ENCODE assay signal across 9 cellular contexts in the genomic region with DNA sequence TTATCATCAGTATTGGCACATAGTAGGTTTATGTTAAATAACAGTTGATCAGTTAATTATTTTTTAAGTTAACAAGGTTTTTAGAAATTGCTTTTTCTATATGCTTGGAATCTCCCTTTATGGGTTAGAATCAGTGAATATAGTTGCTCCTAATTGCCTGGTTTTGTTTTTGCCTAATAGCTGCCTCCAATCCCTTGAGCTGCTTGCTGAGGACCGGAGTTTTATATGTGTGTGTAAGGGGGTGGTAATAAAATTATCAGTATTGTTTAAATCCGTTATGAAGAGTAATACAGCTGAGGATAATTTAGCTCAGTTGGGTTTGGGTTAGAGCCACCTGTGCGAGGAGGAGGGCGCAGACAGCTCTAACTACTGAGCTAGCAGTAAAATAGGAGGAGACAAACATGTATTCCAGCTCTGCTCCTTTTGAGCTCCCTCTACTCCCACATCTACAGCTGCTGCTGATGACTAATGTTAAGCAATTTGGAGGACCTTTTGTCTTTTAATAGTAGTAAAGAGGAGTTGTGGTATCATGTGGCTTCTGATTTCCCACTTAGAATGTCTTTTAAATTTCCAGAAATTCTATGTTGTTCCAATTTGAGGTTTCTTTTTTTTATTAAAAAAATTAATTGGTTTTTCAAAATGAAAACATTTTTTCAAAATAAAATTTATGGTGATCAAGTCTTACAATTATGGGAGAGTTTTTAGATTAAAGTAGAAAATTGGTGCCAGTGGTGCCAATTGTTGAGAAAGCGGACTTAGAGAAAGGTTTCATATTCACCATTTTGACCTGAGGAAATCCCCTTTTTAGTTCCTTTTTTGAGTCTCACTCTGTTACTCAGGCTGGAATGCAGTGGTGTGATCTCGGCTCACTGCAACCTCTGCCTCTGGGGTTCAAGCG.
DNase-seq lines count a peak whose midpoint lies in the region; ATAC-seq, FAIRE-seq and TF ChIP-seq lines count a peak whose summit lies in the region.
"Had no signal": no experiment of that assay in that cellular context is flagged by ENCODE, and none has a peak within 500 bp of the region (broad histone marks: within the 10 kb centered on the region; RNA-seq: fewer than 3 reads in every experiment).

No MANE protein-coding gene starts in this region.

- RAD21 ChIA-PET in GM12878 (lab: Charles Lee; ENCODE audit: unreplicated experiment): interaction anchor here (0.6 to 2.4 kb wide), 20 partner anchors 11 to 87 kb away, joined by 3 to 19 read pairs (median 4); partner anchors contain the start of gene SPATS2

- peak overlapping the region; percentile 74 for H3K9ac ChIP-seq in GM12878 (ENCODE audit: control insufficient read depth, insufficient read depth, low read length)

- CTCF ChIA-PET in GM12878 (lab: Yijun Ruan, JAX): interaction anchor here (0.5 to 2.1 kb wide), 13 partner anchors 9 to 274 kb away, joined by 3 to 7 read pairs (median 3); no protein-coding TSS in a partner anchor

- H3K27me3 ChIP-seq in GM12878 (replicated peaks in 1 of 2; ENCODE audit: control insufficient read depth in 2 of 2, insufficient read depth in 2 of 2, low read length in 1 of 2): no peaks in the 10 kb centered on the region
- H3K27me3 ChIP-seq in effector memory CD4-positive, alpha-beta T cell (replicated peaks; ENCODE audit: control insufficient read depth, insufficient read depth, low read length, poor library complexity, severe bottlenecking): no peaks in the 10 kb centered on the region
- H3K27me3 ChIP-seq: SJSA1 had no signal

- ATAC-seq in GM18858 (IDR thresholded peaks at IDR 0.05; ENCODE audit: unreplicated experiment) (peak; percentile 40), GM12878 (peak; percentile 92), omental fat pad (ENCODE audit: low FRiP score) (peak; percentile 78)

- peaks cover 3% of the 10 kb centered on the region; the same call in 2 of the 3 replicates for H3K9me3 ChIP-seq in GM12878 (replicated peaks; ENCODE audit: control insufficient read depth, insufficient read depth, low read length)
- H3K9me3 ChIP-seq in effector memory CD4-positive, alpha-beta T cell (ENCODE audit: control insufficient read depth, low read length): no peaks in the 10 kb centered on the region
- H3K9me3 ChIP-seq: SJSA1 had no signal

- peaks cover 0 to 2% of the 10 kb centered on the region in 2 experiments; a peak in 1 of 4 replicates for H3K36me3 ChIP-seq in GM12878 (ENCODE audit: control insufficient read depth in 2 of 2, insufficient read depth in 2 of 2, low read length in 1 of 2)
- no peaks in the 10 kb centered on the region for H3K36me3 ChIP-seq in effector memory CD4-positive, alpha-beta T cell (ENCODE audit: control insufficient read depth, insufficient read depth, low read length)

- BruUV-seq in GM12878 (replicated peaks; lab: Mats Ljungman, UMichigan): TSS peak; percentile 11

- TF ChIP-seq RAD21 in Ishikawa (IDR thresholded peaks at IDR 0.05; ENCODE audit: low read depth) (no peak), GM12878 (IDR thresholded peaks at IDR 0.05; ENCODE audit: insufficient read depth, low read depth, low read length) (no peak)

- H3K4me3 ChIP-seq in GM12878: peak overlapping the region; percentile 33; the same call in 1 of the 2 replicates
- no peak overlapping the region for H3K4me3 ChIP-seq in effector memory CD4-positive, alpha-beta T cell (ENCODE audit: insufficient read depth, low read depth, low read length, poor library complexity, severe bottlenecking)
- H3K4me3 ChIP-seq in coronary artery: no peak overlapping the region
- H3K4me3 ChIP-seq: SJSA1 had no signal

- intact Hi-C loops in GM12878 (cut with micrococcal nuclease; ENCODE audit: unreplicated experiment): loop anchor here (2.0 kb wide), 1 partner anchor 62 kb away; the partner anchor contains the start of gene SPATS2

- H3K27ac ChIP-seq in GM12878 (ENCODE audit: control insufficient read depth, insufficient read depth) (peak overlapping the region; percentile 96), coronary artery (no peak overlapping the region)
- no peak overlapping the region for H3K27ac ChIP-seq in effector memory CD4-positive, alpha-beta T cell (ENCODE audit: insufficient read depth, low read length, poor library complexity, severe bottlenecking)
- H3K27ac ChIP-seq: SJSA1 had no signal

- peak overlapping the region; percentile 92 for H3K4me2 ChIP-seq in GM12878 (ENCODE audit: control insufficient read depth, insufficient read depth)

- in situ Hi-C loops in GM12878 (cut with MboI): no loop called here

- FAIRE-seq in GM12878 (lab: Jason Lieb, UNC): peak; percentile 89

- TF ChIP-seq CTCF in GM12878 (IDR thresholded peaks at IDR 0.05 in 2 of 3, conservative IDR thresholded peaks at IDR 0.05 in 1 of 3; ENCODE audit: control insufficient read depth in 2 of 3, extremely low read depth in 1 of 3, insufficient read depth in 1 of 3, low read depth in 3 of 3, low read length in 3 of 3) (no peak), omental fat pad (IDR thresholded peaks at IDR 0.05) (no peak), coronary artery (IDR thresholded peaks at IDR 0.05) (no peak)

- H2AFZ ChIP-seq in GM12878 (ENCODE audit: control insufficient read depth, low read depth, low read length): peak overlapping the region; percentile 50

- peak; percentile 60 for DNase-seq in GM12878 (ENCODE audit: low read depth, low spot score)
- no peak for DNase-seq in omental fat pad (ENCODE audit: low spot score)
- no peak for DNase-seq in effector memory CD4-positive, alpha-beta T cell
- no peak for DNase-seq in activated CD8-positive, alpha-beta memory T cell treated with anti-CD3 and anti-CD28 coated beads for 24 hours
- DNase-seq in coronary artery (ENCODE audit: low spot score): no peak
- no peak for DNase-seq in activated CD4-positive, alpha-beta T cell treated with anti-CD3 and anti-CD28 coated beads, Interleukin-2, amount 50 U/mL, for 48 hours

- H3K4me1 ChIP-seq in GM12878 (ENCODE audit: control insufficient read depth, insufficient read depth, low read length): peaks cover 20% of the 10 kb centered on the region
- no peaks in the 10 kb centered on the region for H3K4me1 ChIP-seq in effector memory CD4-positive, alpha-beta T cell (ENCODE audit: control insufficient read depth, insufficient read depth, low read length, poor library complexity, severe bottlenecking)

- POLR2A ChIA-PET in GM12878 (lab: Charles Lee): interaction anchor here (0.6 to 3.8 kb wide), 10 partner anchors 10 to 276 kb away, joined by 3 to 30 read pairs (median 3); partner anchors contain the start of gene SPATS2

- 13% methylated on average over 7 of the region's 7 CpGs for WGBS in GM12878 (ENCODE audit: insufficient coverage, insufficient replicate concordance, low lambda C conversion rate, missing lambda C conversion rate)

- SMC1A ChIA-PET in GM12878 (lab: Charles Lee; ENCODE audit: uncharacterized antibody, unreplicated experiment): interaction anchor here (0.6 to 3.8 kb wide), 18 partner anchors 9 to 75 kb away, joined by 3 to 27 read pairs (median 4); partner anchors contain the start of gene SPATS2

- no peak for TF ChIP-seq POLR2A in GM12878 (IDR thresholded peaks at IDR 0.05; ENCODE audit: low read depth, low read length)

- H3K79me2 ChIP-seq in GM12878 (ENCODE audit: control insufficient read depth, insufficient read depth, low read length): peaks cover 40% of the 10 kb centered on the region

- TF ChIP-seq EP300 in Ishikawa (IDR thresholded peaks at IDR 0.05; ENCODE audit: borderline replicate concordance): no peak
- no peak for TF ChIP-seq EP300 in GM12878 (IDR thresholded peaks at IDR 0.05; ENCODE audit: borderline replicate concordance in 1 of 2, control insufficient read depth in 1 of 2, low read depth in 2 of 2, low read length in 2 of 2)

- H4K20me1 ChIP-seq in GM12878 (ENCODE audit: control insufficient read depth, insufficient read depth): no peaks in the 10 kb centered on the region

TF ChIP-seq in GM12878, 131 proteins besides CTCF, POLR2A, EP300 and RAD21 (continues in another document):
- TF ChIP-seq NR2C2 (IDR thresholded peaks at IDR 0.05; ENCODE audit: borderline replicate concordance, control insufficient read depth, insufficient read length, low read depth): no peak
- TF ChIP-seq IKZF1 (conservative IDR thresholded peaks at IDR 0.05): 0 out of 2 replicates have a peak, but pooled peaks have one; percentile 54
- peak; percentile 64; the same call in 1 of the 2 replicates for TF ChIP-seq NR2F1 (conservative IDR thresholded peaks at IDR 0.05)
- peak; percentile 26 for TF ChIP-seq RUNX3 (IDR thresholded peaks at IDR 0.05; ENCODE audit: low read length)
- no peak for TF ChIP-seq TCF3 (IDR thresholded peaks at IDR 0.05; ENCODE audit: borderline replicate concordance, insufficient read depth, low read depth, low read length)
- peak; percentile 61 for TF ChIP-seq SKIL (IDR thresholded peaks at IDR 0.05; ENCODE audit: low read depth, poor library complexity, severe bottlenecking)
- TF ChIP-seq RELA (IDR thresholded peaks at IDR 0.05; ENCODE audit: borderline replicate concordance, partially characterized antibody): peak; percentile 73
- peak; percentile 28; the same call in 1 of the 2 replicates for TF ChIP-seq EED (IDR thresholded peaks at IDR 0.05; ENCODE audit: low read depth)
- TF ChIP-seq TAF1 (IDR thresholded peaks at IDR 0.05; ENCODE audit: borderline replicate concordance, low read depth, low read length): peak; percentile 47; the same call in 1 of the 2 replicates
- 0 out of 2 replicates have a peak, but pooled peaks have one; percentile 18 for TF ChIP-seq ATF7 (IDR thresholded peaks at IDR 0.05; ENCODE audit: low read depth)
- TF ChIP-seq DPF2 (IDR thresholded peaks at IDR 0.05): 0 out of 2 replicates have a peak, but pooled peaks have one; percentile 48
- TF ChIP-seq NFIC (IDR thresholded peaks at IDR 0.05; ENCODE audit: low read depth, low read length): 0 out of 2 replicates have a peak, but pooled peaks have one; percentile 25
- no peak for TF ChIP-seq SIX5 (IDR thresholded peaks at IDR 0.05; ENCODE audit: low read depth, low read length, severe bottlenecking)

Comparison
In these comparisons a context has a peak if more than half of its experiments do, and no peak if none do; other contexts are left out.
1. ATAC-seq: peak in every context shown above with its lines; median percentile 92 in GM12878; 78 in omental fat pad; 40 in GM18858.